Comparison of ENCODE assay signal across 25 cellular contexts in genomic region chr15:48893311-48893710, GRCh38. TPM values are rescaled to one million over a fixed set of nuclear protein-coding genes. Genes with fewer than 3 reads are reported as not detected.
DNase-seq lines count a peak whose midpoint lies in the region; ATAC-seq, FAIRE-seq and TF ChIP-seq lines count a peak whose summit lies in the region.
"Had no signal": no experiment of that assay in that cellular context is flagged by ENCODE, and none has a peak within 500 bp of the region (broad histone marks: within the 10 kb centered on the region; RNA-seq: fewer than 3 reads in every experiment).

No MANE protein-coding gene starts in this region.

- no peak for FAIRE-seq in GM12878 (lab: Jason Lieb, UNC)
- FAIRE-seq: GM12891 had no signal

- H4K8ac ChIP-seq in trophoblast cell (ENCODE audit: low read depth, low read length): no peak overlapping the region

- H3K18ac ChIP-seq in trophoblast cell (ENCODE audit: low read length): no peak overlapping the region

- H3K9me3 Mint-ChIP-seq in GM23338: no peaks in the 10 kb centered on the region
- H3K9me3 Mint-ChIP-seq: CD8-positive, alpha-beta memory T cell had no signal

- no peaks in the 10 kb centered on the region for H3K9me3 ChIP-seq in GM12878 (replicated peaks; ENCODE audit: control insufficient read depth, insufficient read depth, low read length)
- no peaks in the 10 kb centered on the region for H3K9me3 ChIP-seq in tibial nerve
- no peaks in the 10 kb centered on the region for H3K9me3 ChIP-seq in trophoblast cell (ENCODE audit: insufficient read depth, low read depth, low read length)
- H3K9me3 ChIP-seq: BE2C, BLaER1 had no signal

- no peaks in the 10 kb centered on the region for H3K79me1 ChIP-seq in trophoblast cell (ENCODE audit: low read length)

- H3K4me2 ChIP-seq in GM23338 (no peak overlapping the region), GM12878 (ENCODE audit: control insufficient read depth, insufficient read depth) (no peak overlapping the region), trophoblast cell (ENCODE audit: low read length) (no peak overlapping the region)
- H3K4me2 ChIP-seq: BLaER1 had no signal

- SMC1A ChIA-PET in GM12878 (lab: Charles Lee; ENCODE audit: uncharacterized antibody, unreplicated experiment): no interaction called here

- no peak overlapping the region for H3K9ac ChIP-seq in GM12878 (ENCODE audit: control insufficient read depth, insufficient read depth, low read length)
- H3K9ac ChIP-seq in trophoblast cell (ENCODE audit: low read length): no peak overlapping the region
- H3K9ac ChIP-seq: BLaER1 had no signal

- no TSS peak for BruUV-seq in GM12878 (replicated peaks; lab: Mats Ljungman, UMichigan)

- no peaks in the 10 kb centered on the region for H3K79me2 ChIP-seq in GM23338 (replicated peaks; ENCODE audit: insufficient read depth)
- no peaks in the 10 kb centered on the region for H3K79me2 ChIP-seq in GM12878 (ENCODE audit: control insufficient read depth, insufficient read depth, low read length)
- H3K79me2 ChIP-seq in trophoblast cell (ENCODE audit: control insufficient read depth, insufficient read depth, low read length, poor library complexity): no peaks in the 10 kb centered on the region

- WGBS in GM12878 (ENCODE audit: insufficient coverage, insufficient replicate concordance, low lambda C conversion rate, missing lambda C conversion rate): 63% methylated on average over 3 of the region's 3 CpGs
- WGBS in tibial nerve, 2 donors: 28 to 31% methylated on average over 3 of the region's 3 CpGs
- WGBS in trophoblast cell (ENCODE audit: extremely low coverage, insufficient coverage, insufficient read length): no CpG with 5 or more reads among the region's 3 CpGs

- no peak for DNase-seq in GM23338 (ENCODE audit: low spot score)
- peak; percentile 6 for DNase-seq in NCI-H446 treated with DMSO at 0.1 percent for 48 hours (lab: John Stamatoyannopoulos, UW)
- no peak for DNase-seq in GM12878 (ENCODE audit: low read depth, low spot score)
- no peak for DNase-seq in tibial nerve (ENCODE audit: low spot score in 2 of 2)
- no peak for DNase-seq in trophoblast cell
- DNase-seq in stimulated activated CD4-positive, alpha-beta T cell treated with anti-CD3 and anti-CD28 coated beads, Interleukin-4, amount 100 ng/mL, for 4 hours: no peak
- DNase-seq: 8988T; ACHN; BE2C; C1 segment of cervical spinal cord; CD4-positive, alpha-beta memory T cell; CD4-positive, CD25-positive, alpha-beta regulatory T cell; CD8-positive, alpha-beta memory T cell; COR-L47; DMS 273 treated with DMSO at 0.1 percent for 48 hours; DMS153; DMS53; DMS79; DND-41; EL; GDM1 had no signal

- no peak overlapping the region for H2AK5ac ChIP-seq in trophoblast cell (ENCODE audit: low read length)

- TF ChIP-seq CTCF in GM23338 (conservative IDR thresholded peaks at IDR 0.05; ENCODE audit: low read depth in 2 of 2): no peak
- no peak for TF ChIP-seq CTCF in GM12878 (IDR thresholded peaks at IDR 0.05 in 2 of 3, conservative IDR thresholded peaks at IDR 0.05 in 1 of 3; ENCODE audit: control insufficient read depth in 2 of 3, extremely low read depth in 1 of 3, insufficient read depth in 1 of 3, low read depth in 3 of 3, low read length in 3 of 3)
- no peak for TF ChIP-seq CTCF in tibial nerve (IDR thresholded peaks at IDR 0.05)

- no peak overlapping the region for H3K27ac Mint-ChIP-seq in GM23338
- H3K27ac Mint-ChIP-seq: CD14-positive monocyte; CD4-positive, alpha-beta memory T cell; CD4-positive, CD25-positive, alpha-beta regulatory T cell; CD8-positive, alpha-beta memory T cell had no signal

- H3K36me3 ChIP-seq in GM23338 (ENCODE audit: insufficient read depth) (no peaks in the 10 kb centered on the region), GM12878 (ENCODE audit: control insufficient read depth in 2 of 2, insufficient read depth in 2 of 2, low read length in 1 of 2) (no peaks in the 10 kb centered on the region), tibial nerve (no peaks in the 10 kb centered on the region), trophoblast cell (ENCODE audit: control insufficient read depth in 1 of 2, insufficient read depth in 2 of 2, low read length in 2 of 2) (no peaks in the 10 kb centered on the region)
- H3K36me3 ChIP-seq: BE2C, BLaER1 had no signal

- TF ChIP-seq POLR2A in GM12878 (IDR thresholded peaks at IDR 0.05; ENCODE audit: low read depth, low read length): no peak
- no peak for TF ChIP-seq POLR2A in tibial nerve (IDR thresholded peaks at IDR 0.05)

- intact Hi-C loops in GM12878 (cut with micrococcal nuclease; ENCODE audit: unreplicated experiment): no loop called here

- CTCF ChIA-PET in GM12878 (lab: Yijun Ruan, JAX): interaction anchor here (1.3 to 1.9 kb wide), 2 partner anchors 13 to 31 kb away, joined by 3 to 10 read pairs; no protein-coding TSS in a partner anchor

- H3K4ac ChIP-seq in trophoblast cell (ENCODE audit: low read depth, low read length): no peak overlapping the region

- H3K4me1 ChIP-seq in GM23338 (ENCODE audit: insufficient read depth) (peaks cover 12% of the 10 kb centered on the region), GM12878 (ENCODE audit: control insufficient read depth, insufficient read depth, low read length) (no peaks in the 10 kb centered on the region), tibial nerve (peaks cover 0 to 39% (median 3%) of the 10 kb centered on the region in 4 donors), trophoblast cell (ENCODE audit: control insufficient read depth in 1 of 2, insufficient read depth in 2 of 2, low read length in 2 of 2) (peaks cover 0 to 2% of the 10 kb centered on the region in 2 experiments)
- H3K4me1 ChIP-seq: BE2C had no signal

- TF ChIP-seq EP300 in GM12878 (IDR thresholded peaks at IDR 0.05; ENCODE audit: borderline replicate concordance in 1 of 2, control insufficient read depth in 1 of 2, low read depth in 2 of 2, low read length in 2 of 2) (no peak), tibial nerve (IDR thresholded peaks at IDR 0.05) (no peak)

- H3K4me3 ChIP-seq in GM23338 (no peak overlapping the region), GM12878 (no peak overlapping the region), tibial nerve (no peak overlapping the region), trophoblast cell (ENCODE audit: low read depth, low read length) (no peak overlapping the region)
- H3K4me3 ChIP-seq: BLaER1 had no signal

- no peaks in the 10 kb centered on the region for H3K9me2 ChIP-seq in GM23338 (ENCODE audit: insufficient read depth)

- in situ Hi-C loops in GM12878 (cut with MboI): no loop called here

- H3K36me3 Mint-ChIP-seq in GM23338 (ENCODE audit: low read depth): no peaks in the 10 kb centered on the region
- H3K36me3 Mint-ChIP-seq: CD14-positive monocyte; CD4-positive, alpha-beta memory T cell; CD4-positive, CD25-positive, alpha-beta regulatory T cell; CD8-positive, alpha-beta memory T cell had no signal

- H3K27me3 ChIP-seq in GM23338 (ENCODE audit: insufficient read depth) (no peaks in the 10 kb centered on the region), GM12878 (replicated peaks in 1 of 2; ENCODE audit: control insufficient read depth in 2 of 2, insufficient read depth in 2 of 2, low read length in 1 of 2) (no peaks in the 10 kb centered on the region), tibial nerve (no peaks in the 10 kb centered on the region), trophoblast cell (ENCODE audit: insufficient read depth, low read length) (no peaks in the 10 kb centered on the region)
- H3K27me3 ChIP-seq: BE2C, BLaER1 had no signal

- POLR2A ChIA-PET in GM12878 (lab: Charles Lee): no interaction called here

- H3K27me3 Mint-ChIP-seq in GM23338 (ENCODE audit: insufficient read depth, low read depth, poor library complexity): peaks cover 5% of the 10 kb centered on the region

- H3F3A ChIP-seq in GM23338 (replicated peaks; ENCODE audit: low read depth): no peaks in the 10 kb centered on the region

- no peak overlapping the region for H2BK120ac ChIP-seq in trophoblast cell (ENCODE audit: insufficient read depth, low read length, poor library complexity)

- H4K12ac ChIP-seq in trophoblast cell (ENCODE audit: low read depth, low read length): no peak overlapping the region

- no peak overlapping the region for H3K14ac ChIP-seq in trophoblast cell (ENCODE audit: low read length)

- H2AFZ ChIP-seq in GM23338: 0 out of 2 replicates have a peak overlapping the region, but pooled peaks have one; percentile 14
- no peak overlapping the region for H2AFZ ChIP-seq in GM12878 (ENCODE audit: control insufficient read depth, low read depth, low read length)
- H2AFZ ChIP-seq in trophoblast cell (ENCODE audit: insufficient read depth, low read length, poor library complexity): no peak overlapping the region

- no peak overlapping the region for H2BK12ac ChIP-seq in trophoblast cell (ENCODE audit: low read length)

- ATAC-seq in GM23338 (no peak), GM12878 (no peak), HG03457 (IDR thresholded peaks at IDR 0.05; ENCODE audit: unreplicated experiment) (no peak)

- no peak overlapping the region for H3K4me3 Mint-ChIP-seq in GM23338
- H3K4me3 Mint-ChIP-seq: CD14-positive monocyte; CD4-positive, alpha-beta memory T cell; CD4-positive, CD25-positive, alpha-beta regulatory T cell; CD8-positive, alpha-beta memory T cell had no signal

- H4K91ac ChIP-seq in trophoblast cell (ENCODE audit: low read depth, low read length): no peak overlapping the region

- H3K27ac ChIP-seq in GM23338 (ENCODE audit: low read depth): no peak overlapping the region
- H3K27ac ChIP-seq in GM12878 (ENCODE audit: control insufficient read depth, insufficient read depth): no peak overlapping the region
- peak overlapping the region in 3 of 4 donors; percentile 19 to 95 (median 78) for H3K27ac ChIP-seq in tibial nerve
- no peak overlapping the region for H3K27ac ChIP-seq in trophoblast cell (ENCODE audit: low read depth, low read length)
- H3K27ac ChIP-seq: BLaER1 had no signal

- H2BK5ac ChIP-seq in trophoblast cell (ENCODE audit: low read depth, low read length, poor library complexity): no peak overlapping the region

- H3K23ac ChIP-seq in trophoblast cell (ENCODE audit: low read length): no peak overlapping the region

- H3K4me1 Mint-ChIP-seq in GM23338: peaks cover 18% of the 10 kb centered on the region

- TF ChIP-seq RAD21 in GM12878 (IDR thresholded peaks at IDR 0.05; ENCODE audit: insufficient read depth, low read depth, low read length): no peak

- H4K20me1 ChIP-seq in GM23338 (replicated peaks; ENCODE audit: insufficient read depth) (no peaks in the 10 kb centered on the region), GM12878 (ENCODE audit: control insufficient read depth, insufficient read depth) (no peaks in the 10 kb centered on the region)
- H4K20me1 ChIP-seq: BLaER1 had no signal

- RAD21 ChIA-PET in GM12878 (lab: Charles Lee; ENCODE audit: unreplicated experiment): no interaction called here

RNA-seq across cellular contexts. Expression of gene EID1, which starts 15.4 kb away (rescaled TPM):
- 113 and 119 TPM in 2 replicates for total RNA-seq in GM23338 (2014; rRNA removed; shearing (Covaris generic))
- polyA plus RNA-seq in GM23338 (2016; fragmentation: Nextera tagmentation; extraction: Ambion mirVana) (257 and 324 TPM in 2 replicates), GM12878 (2011; rRNA removed) (157 and 182 TPM in 2 replicates), GM12878 (2014; fragmentation: Illumina TruSeq; extraction: Trizol) (123 and 157 TPM in 2 replicates), GM12878 (2014; fragmentation: Nextera tagmentation; extraction: Ambion mirVana) (10 to 100 TPM; 45.6 to 79.5 TPM), GM12878 (2014; rRNA removed) (137 and 142 TPM in 2 replicates), GM12878 (2016; fragmentation: Nextera tagmentation; extraction: Ambion mirVana) (100 to 1,000 TPM; 202 to 210 TPM)
- total RNA-seq in GM12878 (2013; cell fraction: nucleolus; rRNA removed): 22.5 and 30.9 TPM in 2 replicates
- total RNA-seq in GM12878 (2014; rRNA removed) (98.9 and 127 TPM in 2 replicates), GM12878 (2014; rRNA removed; fragmentation: Illumina TruSeq; extraction: Trizol) (123 and 125 TPM in 2 replicates), GM12878 (2021) (119 TPM in 2 replicates), tibial nerve (100 to 1,000 TPM; 242 to 458 (median 311) TPM)
- polyA plus RNA-seq in GM12878 (2011; ENCODE audit: low read depth): 50.9 TPM
- 83.4 and 91.3 TPM in 2 replicates for polyA plus RNA-seq in GM12878 (2011; cell fraction: cytosol; rRNA removed)
- 57.1 and 85.9 TPM in 2 replicates for polyA plus RNA-seq in GM12878 (2011; cell fraction: nucleus; rRNA removed)
- polyA plus RNA-seq in GM12878 (2012): 82.8 and 85.4 TPM in 2 replicates
- polyA minus RNA-seq in GM12878 (2011; rRNA and poly(A)+ RNA removed): 26.5 and 28.2 TPM in 2 replicates
- 29.9 and 32.7 TPM in 2 replicates for polyA minus RNA-seq in GM12878 (2011; cell fraction: cytosol; rRNA and poly(A)+ RNA removed)
- polyA minus RNA-seq in GM12878 (2011; cell fraction: nucleus; rRNA and poly(A)+ RNA removed): 10.8 and 15.1 TPM in 2 replicates
- 78.6 and 80.1 TPM in 2 replicates for polyA plus RNA-seq in trophoblast cell (2013)

Comparison
In these comparisons a context has a peak if more than half of its experiments do, and no peak if none do; other contexts are left out.
1. H3K27ac ChIP-seq: peak in tibial nerve (3 of 4); none in GM23338 (single experiment), GM12878 (single experiment) and trophoblast cell (single experiment).